Comparison of ENCODE assay signal across 8 cellular contexts in genomic region chr16:74448990-74449389, GRCh38. TPM values are rescaled to one million over a fixed set of nuclear protein-coding genes. Genes with fewer than 3 reads are reported as not detected.
DNase-seq lines count a peak whose midpoint lies in the region; ATAC-seq, FAIRE-seq and TF ChIP-seq lines count a peak whose summit lies in the region.

No MANE protein-coding gene starts in this region.

- ATAC-seq in right cardiac atrium (peak; percentile 95 to 97), GM21529 (IDR thresholded peaks at IDR 0.05; ENCODE audit: unreplicated experiment) (no peak), GM21717 (IDR thresholded peaks at IDR 0.05; ENCODE audit: unreplicated experiment) (no peak)

- WGBS in GM23248 (ENCODE audit: low coverage in 1 of 2, low lambda C conversion rate in 2 of 2, missing lambda C conversion rate in 2 of 2), 2 experiments, result 38 to 43% methylated on average over 8 of the region's 8 CpGs
- 50 to 67% (median 56%) methylated on average over 8 of the region's 8 CpGs for WGBS in adrenal gland, 4 donors
- 36% methylated on average over 8 of the region's 8 CpGs for WGBS in right cardiac atrium
- 53 to 64% (median 56%) methylated on average over 8 of the region's 8 CpGs for WGBS in small intestine, 3 donors

- H4K20me1 ChIP-seq in GM23248 (ENCODE audit: insufficient read depth) (no peaks in the 10 kb centered on the region), Karpas-422 (ENCODE audit: insufficient read depth, low read depth, low read length) (no peaks in the 10 kb centered on the region)

- H2AFZ ChIP-seq in GM23248 (0 out of 2 replicates have a peak overlapping the region, but pooled peaks have one; percentile 11), Karpas-422 (ENCODE audit: low read length) (no peak overlapping the region)

- intact Hi-C loops in adrenal gland (cut with DNase I) (no loop called here), right cardiac atrium (cut with DNase I) (no loop called here)

- 0 out of 2 replicates have a peak, but pooled peaks cover 9% of the 10 kb centered on the region for H3K36me3 ChIP-seq in GM23248 (ENCODE audit: low read depth)
- peaks cover 0 to 27% of the 10 kb centered on the region in 2 donors for H3K36me3 ChIP-seq in adrenal gland (replicated peaks in 1 of 2)
- peaks cover 9 to 12% of the 10 kb centered on the region in 2 donors for H3K36me3 ChIP-seq in small intestine (ENCODE audit: control insufficient read depth in 2 of 2, insufficient read depth in 2 of 2, low read length in 2 of 2)
- no peaks in the 10 kb centered on the region for H3K36me3 ChIP-seq in Karpas-422 (ENCODE audit: insufficient read depth, low read length)

- no peaks in the 10 kb centered on the region for H3K27me3 ChIP-seq in GM23248 (replicated peaks; ENCODE audit: insufficient read depth)
- no peaks in the 10 kb centered on the region for H3K27me3 ChIP-seq in adrenal gland
- H3K27me3 ChIP-seq in right cardiac atrium (ENCODE audit: control insufficient read depth, insufficient read depth), result no peaks in the 10 kb centered on the region
- H3K27me3 ChIP-seq in small intestine (ENCODE audit: control insufficient read depth in 2 of 2, insufficient read depth in 2 of 2, low read length in 2 of 2), result no peaks in the 10 kb centered on the region
- H3K27me3 ChIP-seq in Karpas-422 (ENCODE audit: low read length), result no peaks in the 10 kb centered on the region

- 0 out of 2 replicates have a peak overlapping the region, but pooled peaks have one; percentile 3 for H3K4me3 ChIP-seq in GM23248
- H3K4me3 ChIP-seq in adrenal gland, result no peak overlapping the region
- H3K4me3 ChIP-seq in right cardiac atrium (ENCODE audit: low read length), result no peak overlapping the region
- no peak overlapping the region for H3K4me3 ChIP-seq in small intestine (ENCODE audit: low read depth in 1 of 2, low read length in 2 of 2)
- no peak overlapping the region for H3K4me3 ChIP-seq in Karpas-422 (ENCODE audit: low read length)

- H3K9me3 ChIP-seq in GM23248 (ENCODE audit: low read depth), result no peaks in the 10 kb centered on the region
- H3K9me3 ChIP-seq in adrenal gland (replicated peaks in 1 of 3), result no peaks in the 10 kb centered on the region
- no peaks in the 10 kb centered on the region for H3K9me3 ChIP-seq in right cardiac atrium (ENCODE audit: control insufficient read depth, low read length)
- no peaks in the 10 kb centered on the region for H3K9me3 ChIP-seq in small intestine (ENCODE audit: control insufficient read depth, low read depth)
- no peaks in the 10 kb centered on the region for H3K9me3 ChIP-seq in Karpas-422 (ENCODE audit: low read length)

- H3K9ac ChIP-seq in GM23248 (peak overlapping the region; percentile 54), Karpas-422 (ENCODE audit: low read length) (no peak overlapping the region)

- FAIRE-seq in small intestine (lab: Jason Lieb, UNC), result no peak

- H3K27ac ChIP-seq in GM23248 (peak overlapping the region; percentile 85), adrenal gland (peak overlapping the region in 4 of 5 donors; percentile 22 to 88 (median 57)), right cardiac atrium (ENCODE audit: low read length) (peak overlapping the region; percentile 81), small intestine (ENCODE audit: low read depth in 1 of 2, low read length in 1 of 2) (peak overlapping the region; percentile 67 to 92), Karpas-422 (ENCODE audit: low read length) (no peak overlapping the region)

- H3K4me1 ChIP-seq in GM23248 (ENCODE audit: insufficient read depth), result peaks cover 26% of the 10 kb centered on the region
- peaks cover 11 to 21% of the 10 kb centered on the region in 2 donors for H3K4me1 ChIP-seq in adrenal gland (replicated peaks in 1 of 2)
- H3K4me1 ChIP-seq in right cardiac atrium (ENCODE audit: control insufficient read depth, insufficient read depth, low read length), result peaks cover 20% of the 10 kb centered on the region
- H3K4me1 ChIP-seq in small intestine (ENCODE audit: control insufficient read depth in 2 of 2, insufficient read depth in 1 of 2, low read depth in 1 of 2, low read length in 1 of 2), result peaks cover 12 to 15% of the 10 kb centered on the region in 2 donors
- H3K4me1 ChIP-seq in Karpas-422 (ENCODE audit: low read length), result no peaks in the 10 kb centered on the region

- no peak for TF ChIP-seq CTCF in adrenal gland (IDR thresholded peaks at IDR 0.05)

- no peaks in the 10 kb centered on the region for H3K9me2 ChIP-seq in GM23248 (ENCODE audit: insufficient read depth)
- no peaks in the 10 kb centered on the region for H3K9me2 ChIP-seq in Karpas-422 (replicated peaks; ENCODE audit: insufficient read depth, low read length)

- TF ChIP-seq POLR2A in adrenal gland (IDR thresholded peaks at IDR 0.05), result no peak

- peak overlapping the region; percentile 40 for H3K4me2 ChIP-seq in GM23248 (ENCODE audit: unreplicated experiment)
- H3K4me2 ChIP-seq in Karpas-422 (ENCODE audit: low read depth, low read length, poor library complexity, severe bottlenecking), result no peak overlapping the region

- in situ Hi-C loops in GM23248 (cut with MboI), result no loop called here

- peaks cover 38% of the 10 kb centered on the region for H3F3A ChIP-seq in GM23248 (ENCODE audit: insufficient read depth)

- DNase-seq in GM23248 (peak; percentile 95), adrenal gland (peak; percentile 46 to 87 (median 72)), right cardiac atrium (peak; percentile 83 to 87 (median 85)), small intestine (peak; percentile 91), Karpas-422 (no peak), NCI-H146 (lab: John Stamatoyannopoulos, UW) (no peak)

- H3K79me2 ChIP-seq in GM23248 (ENCODE audit: insufficient read depth) (peaks cover 11% of the 10 kb centered on the region), Karpas-422 (ENCODE audit: low read length) (no peaks in the 10 kb centered on the region)

RNA-seq across cellular contexts. Expression of gene CLEC18B, which starts 27.7 kb away (rescaled TPM):
- 0.22 TPM in 1 of 2 replicates, not detected in the other for total RNA-seq in GM23248 (2014; rRNA removed; shearing (Covaris generic))
- polyA plus RNA-seq in GM23248 (2016; fragmentation: Nextera tagmentation; extraction: Ambion mirVana) (0.25 TPM in 1 of 2 replicates, not detected in the other), adrenal gland (1 to 10 TPM in 2 of 3 donors, under 1 TPM in 1; 0.57 to 6.0 (median 3.4) TPM), right cardiac atrium (0.11 TPM), small intestine (1 to 10 TPM in 2 of 3 donors, under 1 TPM in 1; 0.92 to 4.5 (median 1.1) TPM)
- total RNA-seq in adrenal gland (10 to 100 TPM in 1 of 8 donors, 1 to 10 TPM in 5, not detected in 2; 1.3 to 10.9 (median 4.1) TPM), right cardiac atrium (under 1 TPM in 2 of 4 donors, not detected in 2; 0.24 to 0.31 TPM)
- total RNA-seq in Karpas-422 (2014; rRNA removed; shearing (Covaris generic); ENCODE audit: low replicate concordance), result 4.5 and 6.0 TPM in 2 replicates

Comparison
In these comparisons a context has a peak if more than half of its experiments do, and no peak if none do; other contexts are left out.
1. DNase-seq: peak in GM23248 (single experiment), adrenal gland (7 of 7), right cardiac atrium (3 of 3) and small intestine (single experiment); none in Karpas-422 (single experiment) and NCI-H146 (single experiment).
2. ATAC-seq: peak in right cardiac atrium (2 of 2); none in GM21529 (single experiment) and GM21717 (single experiment).